ENCODE assay signal across 8 cellular contexts in the genomic region with DNA sequence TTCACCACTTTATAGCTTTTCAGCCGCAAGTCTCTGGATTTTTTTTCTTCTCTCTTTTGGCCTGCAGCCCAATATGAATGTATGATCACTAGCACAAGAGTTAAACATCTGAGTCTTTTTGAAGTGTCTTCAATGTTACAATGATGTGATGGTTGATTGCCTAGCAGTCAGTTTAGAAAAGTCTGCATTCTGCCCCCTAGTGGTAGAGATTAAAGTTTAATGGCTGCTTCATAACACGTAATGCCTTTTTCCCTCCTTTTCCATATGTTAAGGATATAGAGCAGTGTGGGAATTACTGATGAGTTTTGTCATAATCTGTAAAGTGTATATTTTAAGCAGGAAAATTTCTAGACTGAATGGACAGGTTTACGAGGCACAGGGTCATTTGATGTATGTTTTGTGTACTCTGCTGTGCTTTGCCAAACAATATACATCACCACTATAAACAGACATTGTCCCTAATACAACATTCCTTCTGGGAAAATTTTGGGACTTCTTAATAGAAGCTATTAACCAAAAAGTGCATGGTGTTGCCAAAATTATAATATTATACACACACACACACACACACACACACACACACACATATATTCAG.
DNase-seq lines count a peak whose midpoint lies in the region; ATAC-seq, FAIRE-seq and TF ChIP-seq lines count a peak whose summit lies in the region.

No MANE protein-coding gene starts in this region.

- TF ChIP-seq CTCF in kidney (IDR thresholded peaks at IDR 0.05; ENCODE audit: borderline replicate concordance, extremely low read depth, insufficient read depth), result peak; percentile 40

- DNase-seq in Right ventricle myocardium superior, result no peak
- no peak for DNase-seq in Right ventricle myocardium inferior (ENCODE audit: missing footprints)
- DNase-seq in HTR-8/SVneo (ENCODE audit: insufficient read length, low spot score), result peak; percentile 26
- peak; percentile 61 for DNase-seq in adipocyte (ENCODE audit: low read depth)
- no peak for DNase-seq in kidney
- DNase-seq in stimulated activated CD4-positive, alpha-beta T cell treated with anti-CD3 and anti-CD28 coated beads, Interleukin-1b, Interleukin-23, amount 100 ng/mL, for 48 hours, result no peak
- DNase-seq in GDM1 (lab: John Stamatoyannopoulos, UW), result no peak
- no peak for DNase-seq in activated CD4-positive, alpha-beta T cell treated with anti-CD3 and anti-CD28 coated beads for 1 hour

- no peaks in the 10 kb centered on the region for H3K27me3 ChIP-seq in adipocyte (replicated peaks; ENCODE audit: control insufficient read depth, insufficient read depth, low read length)

- intact Hi-C loops in Right ventricle myocardium superior (cut with DNase I), result no loop called here
- intact Hi-C loops in Right ventricle myocardium inferior (cut with DNase I), result loop anchor here (5.0 kb wide), 1 partner anchor 35 kb away; no protein-coding TSS in a partner anchor
- intact Hi-C loops in kidney (cut with DNase I), result no loop called here

- FAIRE-seq in HTR-8/SVneo (lab: Jason Lieb, UNC) (no peak), kidney (lab: Jason Lieb, UNC) (peak; percentile 55)

- H3K4me3 ChIP-seq in adipocyte (ENCODE audit: low read length) (no peak overlapping the region), kidney (ENCODE audit: low read length in 2 of 2) (no peak overlapping the region)

- H3K27ac ChIP-seq in kidney (ENCODE audit: low read depth in 2 of 2, low read length in 2 of 2), result no peak overlapping the region

- H3K36me3 ChIP-seq in adipocyte (ENCODE audit: control insufficient read depth, insufficient read depth, low read length, severe bottlenecking) (no peaks in the 10 kb centered on the region), kidney (ENCODE audit: control insufficient read depth in 1 of 2, insufficient read depth in 2 of 2, low read length in 2 of 2) (no peaks in the 10 kb centered on the region)

- peak; percentile 61 for ATAC-seq in Right ventricle myocardium superior (ENCODE audit: poor library complexity)
- ATAC-seq in Right ventricle myocardium inferior, result no peak

- H3K9ac ChIP-seq in adipocyte (ENCODE audit: low read length) (no peak overlapping the region), kidney (ENCODE audit: low read length in 2 of 2) (no peak overlapping the region)

- H3K4me1 ChIP-seq in adipocyte (ENCODE audit: control insufficient read depth, insufficient read depth, low read length) (peaks cover 12% of the 10 kb centered on the region), kidney (ENCODE audit: control insufficient read depth in 1 of 2, insufficient read depth in 1 of 2, low read depth in 1 of 2, low read length in 2 of 2) (peaks cover 0 to 5% of the 10 kb centered on the region in 2 donors)

- no peaks in the 10 kb centered on the region for H3K9me3 ChIP-seq in adipocyte (ENCODE audit: control insufficient read depth, low read length)
- H3K9me3 ChIP-seq in kidney (ENCODE audit: control insufficient read depth in 1 of 2, low read length in 2 of 2), result no peaks in the 10 kb centered on the region

Comparison
In these comparisons a context has a peak if more than half of its experiments do, and no peak if none do; other contexts are left out.
1. DNase-seq: peak in HTR-8/SVneo (single experiment) and adipocyte (single experiment); none in Right ventricle myocardium superior (single experiment), Right ventricle myocardium inferior (single experiment), kidney (single experiment), stimulated activated CD4-positive, alpha-beta T cell treated with anti-CD3 and anti-CD28 coated beads, Interleukin-1b, Interleukin-23, amount 100 ng/mL, for 48 hours (single experiment), GDM1 (single experiment) and activated CD4-positive, alpha-beta T cell treated with anti-CD3 and anti-CD28 coated beads for 1 hour (single experiment).